Comparison of ENCODE assay signal across 15 cellular contexts in genomic region chr3:76566211-76566534, GRCh38.
DNase-seq lines count a peak whose midpoint lies in the region.
"Had no signal": no experiment of that assay in that cellular context is flagged by ENCODE, and none has a peak within 500 bp of the region (broad histone marks: within the 10 kb centered on the region; RNA-seq: fewer than 3 reads in every experiment).

No MANE protein-coding gene starts in this region.

- no peaks in the 10 kb centered on the region for H3K36me3 Mint-ChIP-seq in activated naive CD8-positive, alpha-beta T cell treated with anti-CD3 and anti-CD28 coated beads for 36 hours

- no peak overlapping the region for H3K27ac Mint-ChIP-seq in activated naive CD8-positive, alpha-beta T cell treated with anti-CD3 and anti-CD28 coated beads for 36 hours
- H3K27ac Mint-ChIP-seq: T-helper 1 cell treated with Interleukin-12 subunit alpha and Interleukin-12 subunit beta and Interleukin-4 antibody, amounts not matched to agents 30 μg/mL and 1 μg/mL, for 36 hours had no signal

- 0 out of 2 replicates have a peak overlapping the region, but pooled peaks have one; percentile 2 for H3K9ac ChIP-seq in BLaER1

- H3K4me3 Mint-ChIP-seq in activated naive CD8-positive, alpha-beta T cell treated with anti-CD3 and anti-CD28 coated beads for 36 hours: no peak overlapping the region
- H3K4me3 Mint-ChIP-seq: T-helper 1 cell treated with Interleukin-12 subunit alpha and Interleukin-12 subunit beta and Interleukin-4 antibody, amounts not matched to agents 30 μg/mL and 1 μg/mL, for 36 hours had no signal

- H3K27ac ChIP-seq in BLaER1: peak overlapping the region; percentile 61
- H3K27ac ChIP-seq: C4-2B had no signal

- DNase-seq in DMS53 (lab: John Stamatoyannopoulos, UW) (peak; percentile 51), DMS53 treated with DMSO at 0.1 percent for 48 hours (lab: John Stamatoyannopoulos, UW; ENCODE audit: unreplicated experiment) (no peak), NCI-H187 treated with DMSO at 0.1 percent for 48 hours (lab: John Stamatoyannopoulos, UW) (peak; percentile 25), cerebellum (ENCODE audit: low spot score) (peak; percentile 36), NK-92 (lab: John Stamatoyannopoulos, UW; ENCODE audit: unreplicated experiment) (no peak)
- DNase-seq in activated CD4-positive, CD25-positive, alpha-beta regulatory T cell treated with anti-CD3 and anti-CD28 coated beads, Interleukin-2, amount 50 U/mL, for 72 hours: no peak
- DNase-seq in activated naive CD8-positive, alpha-beta T cell treated with anti-CD3 and anti-CD28 coated beads for 36 hours: no peak
- DNase-seq: DMS79; NCI-H1092; NCI-H1694; NCI-H2107; NK-92 treated with Interleukin-12 subunit alpha and Interleukin-12 subunit beta, amount 100 ng/mL, for 24 hours had no signal

- H3K4me3 ChIP-seq in BLaER1: no peak overlapping the region

- no peaks in the 10 kb centered on the region for H3K4me1 Mint-ChIP-seq in activated naive CD8-positive, alpha-beta T cell treated with anti-CD3 and anti-CD28 coated beads for 36 hours

- peaks cover 13% of the 10 kb centered on the region; the same call in 1 of the 2 replicates for H3K36me3 ChIP-seq in BLaER1

- no peaks in the 10 kb centered on the region for H4K20me1 ChIP-seq in BLaER1

- H3K4me2 ChIP-seq in BLaER1: peak overlapping the region; percentile 42

- H3K27me3 Mint-ChIP-seq in activated naive CD8-positive, alpha-beta T cell treated with anti-CD3 and anti-CD28 coated beads for 36 hours: no peaks in the 10 kb centered on the region

- peaks cover 65% of the 10 kb centered on the region for H3K4me1 ChIP-seq in BLaER1

- H3K27me3 ChIP-seq in BLaER1: no peaks in the 10 kb centered on the region

- peaks cover 52% of the 10 kb centered on the region for H3K9me3 ChIP-seq in BLaER1

- peaks cover 4% of the 10 kb centered on the region for H3K9me3 Mint-ChIP-seq in activated naive CD8-positive, alpha-beta T cell treated with anti-CD3 and anti-CD28 coated beads for 36 hours

Comparison
In these comparisons a context has a peak if more than half of its experiments do, and no peak if none do; other contexts are left out.
1. DNase-seq: peak in DMS53 (single experiment), NCI-H187 treated with DMSO at 0.1 percent for 48 hours (single experiment) and cerebellum (single experiment); none in DMS53 treated with DMSO at 0.1 percent for 48 hours (single experiment), activated CD4-positive, CD25-positive, alpha-beta regulatory T cell treated with anti-CD3 and anti-CD28 coated beads, Interleukin-2, amount 50 U/mL, for 72 hours (single experiment), activated naive CD8-positive, alpha-beta T cell treated with anti-CD3 and anti-CD28 coated beads for 36 hours (single experiment) and NK-92 (single experiment).